Comparison of ENCODE assay signal across 1 cellular context in the genomic region with DNA sequence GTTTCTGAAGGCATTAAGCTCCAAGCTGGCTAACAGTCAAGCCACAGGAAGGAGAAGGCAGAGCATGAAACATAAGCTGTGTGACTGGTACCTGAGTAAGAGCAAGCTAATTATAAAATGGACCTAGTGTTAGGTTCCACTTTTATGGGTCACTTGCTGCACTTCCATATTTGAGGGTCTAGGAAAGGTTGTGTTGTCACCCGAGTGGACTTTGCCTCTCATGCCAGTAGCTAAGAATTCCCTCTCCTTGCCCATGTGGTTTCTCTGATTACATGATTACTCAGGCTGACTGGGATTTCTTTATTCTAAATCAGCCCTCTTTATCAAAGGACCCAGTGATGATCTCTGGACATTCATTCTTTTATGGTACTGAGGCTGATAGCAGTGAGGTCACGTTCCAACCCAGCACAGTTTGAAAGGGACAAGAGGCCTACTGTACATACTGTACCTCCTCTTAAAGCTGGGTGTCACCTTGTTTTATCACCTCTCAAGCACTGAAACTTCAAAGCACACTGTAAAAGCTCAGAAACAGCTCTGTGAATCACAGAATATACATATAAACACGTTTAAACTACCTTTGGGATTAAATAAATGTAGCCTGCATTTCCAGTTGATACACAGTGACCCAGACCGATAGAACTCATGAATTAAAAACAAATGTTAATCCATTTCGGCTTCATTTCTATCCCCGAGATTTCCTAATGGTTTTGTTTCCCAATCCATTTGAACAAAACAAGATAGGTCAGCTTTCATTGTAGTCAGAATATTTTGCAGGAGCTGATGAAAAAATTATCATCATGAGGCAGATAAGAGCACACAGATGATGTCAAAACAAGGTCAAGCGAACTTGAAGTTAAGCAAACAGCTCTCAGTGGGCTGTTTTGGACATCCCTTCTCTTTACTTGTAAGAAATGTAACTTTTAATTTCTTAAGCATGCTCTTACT.
TF ChIP-seq lines count a peak whose summit lies in the region.

No MANE protein-coding gene starts in this region.

TF ChIP-seq in HepG2, 621 proteins besides CTCF, POLR2A, EP300 and RAD21 (continued from another document):
- TF ChIP-seq RERE (CRISPR knock-in tag; IDR thresholded peaks at IDR 0.05; ENCODE audit: low read depth) (no peak), FOXK2 (IDR thresholded peaks at IDR 0.05) (no peak), SMAD9 (CRISPR knock-in tag; IDR thresholded peaks at IDR 0.05) (no peak), HDAC1 (CRISPR knock-in tag; IDR thresholded peaks at IDR 0.05) (no peak), ZNF709 (CRISPR knock-in tag; IDR thresholded peaks at IDR 0.05) (peak; percentile 83; the same call in 1 of the 2 replicates), REXO4 (CRISPR knock-in tag; IDR thresholded peaks at IDR 0.05; ENCODE audit: borderline replicate concordance) (no peak), CHCHD3 (CRISPR knock-in tag; IDR thresholded peaks at IDR 0.05) (no peak), ZBTB38 (CRISPR knock-in tag; IDR thresholded peaks at IDR 0.05) (no peak), HNF4A (CRISPR knock-in tag; IDR thresholded peaks at IDR 0.05) (peak; percentile 46), RFXANK (CRISPR knock-in tag; IDR thresholded peaks at IDR 0.05) (no peak), SP4 (CRISPR knock-in tag; IDR thresholded peaks at IDR 0.05) (no peak), TCF7 (IDR thresholded peaks at IDR 0.05; ENCODE audit: low read depth) (0 out of 2 replicates have a peak, but pooled peaks have one; percentile 26), ZNF292 (CRISPR knock-in tag; IDR thresholded peaks at IDR 0.05; ENCODE audit: borderline replicate concordance, low read depth) (no peak), ATF1 (CRISPR knock-in tag; IDR thresholded peaks at IDR 0.05) (no peak), REPIN1 (CRISPR knock-in tag; IDR thresholded peaks at IDR 0.05; ENCODE audit: borderline replicate concordance, low read depth) (0 out of 2 replicates have a peak, but pooled peaks have one; percentile 33), HNF4G (IDR thresholded peaks at IDR 0.05; ENCODE audit: borderline replicate concordance, low read depth, low read length) (no peak), HNF4G (CRISPR knock-in tag; IDR thresholded peaks at IDR 0.05; ENCODE audit: borderline replicate concordance, low read depth) (peak; percentile 37; the same call in 1 of the 2 replicates)
